In the genomic region with DNA sequence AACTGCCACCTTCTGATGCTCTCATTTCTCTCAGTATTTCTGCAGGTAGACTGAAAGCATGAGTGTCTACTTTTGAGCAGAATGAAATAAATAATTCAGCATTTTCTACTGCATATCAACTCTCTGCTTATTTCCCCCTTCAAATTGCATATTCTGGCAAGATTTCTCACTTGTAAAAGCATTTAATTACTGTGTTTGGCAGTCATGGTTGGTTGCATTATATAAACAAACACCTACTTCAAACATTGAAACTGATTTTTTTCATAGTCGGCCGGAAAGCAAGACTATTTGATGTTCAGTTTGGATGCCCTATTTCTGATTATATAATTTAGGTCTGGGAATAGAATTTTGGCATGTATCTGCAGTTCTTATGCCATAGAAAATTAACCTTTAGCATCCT, we compare ENCODE assay signal across 19 cellular contexts.
"Had no signal": no experiment of that assay in that cellular context is flagged by ENCODE, and none has a peak within 500 bp of the region (broad histone marks: within the 10 kb centered on the region; RNA-seq: fewer than 3 reads in every experiment).

No MANE protein-coding gene starts in this region.

- H3K27me3 Mint-ChIP-seq: activated CD4-positive, alpha-beta memory T cell treated with anti-CD3 and anti-CD28 coated beads for 36 hours; central memory CD8-positive, alpha-beta T cell had no signal

- H3K27ac Mint-ChIP-seq: activated CD4-positive, alpha-beta memory T cell treated with anti-CD3 and anti-CD28 coated beads for 36 hours; activated naive CD4-positive, alpha-beta T cell treated with anti-CD3 and anti-CD28 coated beads for 36 hours; activated naive CD8-positive, alpha-beta T cell treated with anti-CD3 and anti-CD28 coated beads, Interleukin-2, amount 10 ng/mL, durations not matched to agents 7 days and 5 days; immature natural killer cell; naive thymus-derived CD8-positive, alpha-beta T cell had no signal

- H3K9me3 Mint-ChIP-seq: activated CD4-positive, alpha-beta memory T cell treated with anti-CD3 and anti-CD28 coated beads for 36 hours; activated naive CD4-positive, alpha-beta T cell treated with anti-CD3 and anti-CD28 coated beads for 36 hours; activated naive CD8-positive, alpha-beta T cell treated with anti-CD3 and anti-CD28 coated beads, Interleukin-2, amount 10 ng/mL, durations not matched to agents 7 days and 5 days; central memory CD8-positive, alpha-beta T cell; immature natural killer cell; mesothelial cell of epicardium; type B pancreatic cell had no signal

- DNase-seq: activated CD4-positive, alpha-beta memory T cell treated with anti-CD3 and anti-CD28 coated beads for 36 hours; activated CD4-positive, alpha-beta T cell treated with anti-CD3 and anti-CD28 coated beads for 48 hours; activated naive CD4-positive, alpha-beta T cell treated with anti-CD3 and anti-CD28 coated beads for 36 hours; activated naive CD8-positive, alpha-beta T cell treated with anti-CD3 and anti-CD28 coated beads, Interleukin-2, amount 10 ng/mL, durations not matched to agents 7 days and 5 days; activated T-cell treated with anti-CD3 and anti-CD28 coated beads, Interleukin-2, amount 50 U/mL, for 48 hours; amniotic stem cell; effector memory CD4-positive, alpha-beta T cell; foreskin melanocyte; glutamatergic neuron; immature natural killer cell; left lung; naive thymus-derived CD8-positive, alpha-beta T cell; spleen; stimulated activated CD4-positive, alpha-beta T cell treated with anti-CD3 and anti-CD28 coated beads, Interleukin-4, amount 100 ng/mL, for 1 hour; stimulated activated naive CD4-positive, alpha-beta T cell treated with Interleukin-2 at 50 U/mL for 16 hours had no signal

- ATAC-seq: esophagus mucosa; naive thymus-derived CD8-positive, alpha-beta T cell had no signal

- H3K4me1 Mint-ChIP-seq: immature natural killer cell had no signal

- H3K36me3 Mint-ChIP-seq: activated CD4-positive, alpha-beta memory T cell treated with anti-CD3 and anti-CD28 coated beads for 36 hours; activated naive CD8-positive, alpha-beta T cell treated with anti-CD3 and anti-CD28 coated beads, Interleukin-2, amount 10 ng/mL, durations not matched to agents 7 days and 5 days; immature natural killer cell; mesothelial cell of epicardium; naive thymus-derived CD8-positive, alpha-beta T cell had no signal

- H3K4me3 Mint-ChIP-seq: activated CD4-positive, alpha-beta memory T cell treated with anti-CD3 and anti-CD28 coated beads for 36 hours; activated naive CD4-positive, alpha-beta T cell treated with anti-CD3 and anti-CD28 coated beads for 36 hours; activated naive CD8-positive, alpha-beta T cell treated with anti-CD3 and anti-CD28 coated beads, Interleukin-2, amount 10 ng/mL, durations not matched to agents 7 days and 5 days; central memory CD8-positive, alpha-beta T cell; immature natural killer cell; mesothelial cell of epicardium; naive thymus-derived CD8-positive, alpha-beta T cell; type B pancreatic cell had no signal
